In genomic region chr11:127994736-127995135, GRCh38 we compare ENCODE assay signal across 16 cellular contexts.
DNase-seq lines count a peak whose midpoint lies in the region; ATAC-seq, FAIRE-seq and TF ChIP-seq lines count a peak whose summit lies in the region.
"Had no signal": no experiment of that assay in that cellular context is flagged by ENCODE, and none has a peak within 500 bp of the region (broad histone marks: within the 10 kb centered on the region; RNA-seq: fewer than 3 reads in every experiment).

No MANE protein-coding gene starts in this region.

- H3K4me2 ChIP-seq in GM23248 (ENCODE audit: unreplicated experiment), result peak overlapping the region; percentile 38
- H3K4me2 ChIP-seq: hepatocyte had no signal

- 0 out of 2 replicates have a peak overlapping the region, but pooled peaks have one; percentile 8 for H3K4me3 ChIP-seq in GM23248
- no peak overlapping the region for H3K4me3 ChIP-seq in fibroblast of villous mesenchyme (ENCODE audit: low read depth, low read length)
- H3K4me3 ChIP-seq: hepatocyte, left lung, tibial artery had no signal

- ATAC-seq in Right ventricle myocardium superior (ENCODE audit: poor library complexity) (no peak), left cardiac atrium (no peak)
- ATAC-seq: left lung; naive thymus-derived CD4-positive, alpha-beta T cell had no signal

- H3K27me3 ChIP-seq in GM23248 (replicated peaks; ENCODE audit: insufficient read depth), result no peaks in the 10 kb centered on the region
- H3K27me3 ChIP-seq: hepatocyte, left lung, tibial artery had no signal

- H3K9ac ChIP-seq in GM23248, result no peak overlapping the region

- H3K36me3 ChIP-seq in GM23248 (ENCODE audit: low read depth), result no peaks in the 10 kb centered on the region
- H3K36me3 ChIP-seq: left lung, tibial artery, WERI-Rb-1 had no signal

- no peaks in the 10 kb centered on the region for H4K20me1 ChIP-seq in GM23248 (ENCODE audit: insufficient read depth)

- H2AFZ ChIP-seq in GM23248, result peak overlapping the region; percentile 63
- H2AFZ ChIP-seq: hepatocyte had no signal

- TF ChIP-seq POLR2A in GM12891 (IDR thresholded peaks at IDR 0.05; ENCODE audit: low read depth, low read length), result no peak

- no peak for TF ChIP-seq CTCF in fibroblast of villous mesenchyme (IDR thresholded peaks at IDR 0.05; ENCODE audit: insufficient read depth, low read depth, low read length)

- DNase-seq in GM23248 (peak; percentile 71), amniotic epithelial cell (ENCODE audit: low read depth) (peak; percentile 27), fibroblast of villous mesenchyme (ENCODE audit: low read depth) (peak; percentile 7), stromal cell of bone marrow (ENCODE audit: low read depth) (peak; percentile 13), GM12891 (ENCODE audit: insufficient read length, low spot score) (no peak), Right ventricle myocardium superior (no peak), left cardiac atrium (no peak)
- DNase-seq: activated gamma-delta T cell; left lung; naive thymus-derived CD4-positive, alpha-beta T cell; NCI-H1417 treated with DMSO at 0.1 percent for 48 hours; stimulated activated CD4-positive, alpha-beta T cell treated with anti-CD3 and anti-CD28 coated beads, Interleukin-1b, Interleukin-23, amount 100 ng/mL, for 48 hours; tibial artery; WERI-Rb-1 had no signal

- no peaks in the 10 kb centered on the region for H3K9me3 ChIP-seq in GM23248 (ENCODE audit: low read depth)
- H3K9me3 ChIP-seq: left lung, tibial artery had no signal

- H3F3A ChIP-seq in GM23248 (ENCODE audit: insufficient read depth), result peaks cover 25% of the 10 kb centered on the region; the same call in 1 of the 2 replicates

- no peaks in the 10 kb centered on the region for H3K79me2 ChIP-seq in GM23248 (ENCODE audit: insufficient read depth)
- H3K79me2 ChIP-seq: hepatocyte had no signal

- 9 to 13% methylated on average over 4 of the region's 4 CpGs for WGBS in GM23248 (ENCODE audit: low coverage in 1 of 2, low lambda C conversion rate in 2 of 2, missing lambda C conversion rate in 2 of 2), 2 experiments

- H3K27ac ChIP-seq in GM23248, result peak overlapping the region; percentile 40
- H3K27ac ChIP-seq: hepatocyte, left lung, tibial artery, WERI-Rb-1 had no signal

- no peak for FAIRE-seq in GM12891 (lab: Jason Lieb, UNC)
- FAIRE-seq: endometrium had no signal

- no peaks in the 10 kb centered on the region for H3K9me2 ChIP-seq in GM23248 (ENCODE audit: insufficient read depth)

- intact Hi-C loops in Right ventricle myocardium superior (cut with DNase I) (no loop called here), left cardiac atrium (cut with DNase I) (no loop called here)

- H3K4me1 ChIP-seq in GM23248 (ENCODE audit: insufficient read depth), result peaks cover 34% of the 10 kb centered on the region
- H3K4me1 ChIP-seq: left lung, tibial artery had no signal

- in situ Hi-C loops in GM23248 (cut with MboI), result no loop called here

TF ChIP-seq in GM12891, 5 proteins besides CTCF, POLR2A, EP300 and RAD21:
- TF ChIP-seq PAX5 (IDR thresholded peaks at IDR 0.05; ENCODE audit: insufficient read depth, low read length, severe bottlenecking), result no peak
- TF ChIP-seq SPI1 (IDR thresholded peaks at IDR 0.05; ENCODE audit: low read depth, low read length), result no peak
- no peak for TF ChIP-seq POU2F2 (IDR thresholded peaks at IDR 0.05; ENCODE audit: low read depth, low read length)
- no peak for TF ChIP-seq POLR2AphosphoS5 (IDR thresholded peaks at IDR 0.05; ENCODE audit: low read depth, low read length)
- TF ChIP-seq TAF1 (IDR thresholded peaks at IDR 0.05; ENCODE audit: low read depth, low read length), result no peak

Comparison
In these comparisons a context has a peak if more than half of its experiments do, and no peak if none do; other contexts are left out.
1. DNase-seq: peak in GM23248 (single experiment), amniotic epithelial cell (single experiment), fibroblast of villous mesenchyme (single experiment) and stromal cell of bone marrow (single experiment); none in GM12891 (single experiment), Right ventricle myocardium superior (single experiment) and left cardiac atrium (single experiment).